22 cellular contexts compared by ENCODE assay signal in genomic region chr18:39199231-39199855, GRCh38.
A peak's percentile ranks its signal among the peaks of the same experiment; 100 is the strongest.
DNase-seq lines count a peak whose midpoint lies in the region; FAIRE-seq and TF ChIP-seq lines count a peak whose summit lies in the region.
"Had no signal": no experiment of that assay in that cellular context is flagged by ENCODE, and none has a peak within 500 bp of the region (broad histone marks: within the 10 kb centered on the region; RNA-seq: fewer than 3 reads in every experiment).

No MANE protein-coding gene starts in this region.

- no peak overlapping the region for H3K27ac Mint-ChIP-seq in osteocyte (ENCODE audit: unreplicated experiment)
- H3K27ac Mint-ChIP-seq: CD8-positive, alpha-beta memory T cell; H9; HFFc6; T-cell had no signal

- H3K27me3 Mint-ChIP-seq in osteocyte (ENCODE audit: unreplicated experiment) = no peaks in the 10 kb centered on the region
- H3K27me3 Mint-ChIP-seq: CD8-positive, alpha-beta memory T cell; T-cell had no signal

- FAIRE-seq in GM12891 (lab: Jason Lieb, UNC) = no peak
- FAIRE-seq: GM12892 had no signal

- no peaks in the 10 kb centered on the region for H3K36me3 Mint-ChIP-seq in osteocyte (ENCODE audit: unreplicated experiment)
- H3K36me3 Mint-ChIP-seq: CD8-positive, alpha-beta memory T cell; T-cell had no signal

- DNase-seq in NCI-H1105 treated with DMSO at 0.1 percent for 48 hours (lab: John Stamatoyannopoulos, UW) (peak; percentile 24), NCI-H1105 (lab: John Stamatoyannopoulos, UW) (no peak), RPMI7951 (ENCODE audit: low read depth) (peak; percentile 18), cerebellar cortex (ENCODE audit: low spot score) (peak; percentile 76), GM12891 (ENCODE audit: insufficient read length, low spot score) (no peak), kidney glomerular epithelial cell (lab: John Stamatoyannopoulos, UW) (no peak), osteocyte (ENCODE audit: extremely low spot score, unreplicated experiment) (no peak)
- DNase-seq: 8988T; AML-193; Calu3; CD8-positive, alpha-beta memory T cell; DMS79 treated with DMSO at 0.1 percent for 48 hours; GM23248; H9; HFFc6; KBM-7; NCI-H1092 treated with DMSO at 0.1 percent for 48 hours; NCI-H2029 treated with DMSO at 0.1 percent for 48 hours; NCI-H526 treated with DMSO at 0.1 percent for 48 hours; SJCRH30; T-cell had no signal

- no peak for TF ChIP-seq POLR2A in GM12891 (IDR thresholded peaks at IDR 0.05; ENCODE audit: low read depth, low read length)

- H3K9me3 Mint-ChIP-seq in osteocyte (ENCODE audit: unreplicated experiment) = peaks cover 15% of the 10 kb centered on the region
- H3K9me3 Mint-ChIP-seq: H9 had no signal

- H3K4me1 Mint-ChIP-seq in osteocyte (ENCODE audit: unreplicated experiment) = no peaks in the 10 kb centered on the region
- H3K4me1 Mint-ChIP-seq: CD8-positive, alpha-beta memory T cell; H9; T-cell had no signal

- no peak overlapping the region for H3K4me3 Mint-ChIP-seq in osteocyte (ENCODE audit: unreplicated experiment)
- H3K4me3 Mint-ChIP-seq: CD8-positive, alpha-beta memory T cell; H9; HFFc6; T-cell had no signal

- no peak for TF ChIP-seq CTCF in osteocyte (IDR thresholded peaks at IDR 0.05)

TF ChIP-seq in GM12891, 5 proteins besides CTCF, POLR2A, EP300 and RAD21:
- TF ChIP-seq POLR2AphosphoS5 (IDR thresholded peaks at IDR 0.05; ENCODE audit: low read depth, low read length) (no peak), TAF1 (IDR thresholded peaks at IDR 0.05; ENCODE audit: low read depth, low read length) (no peak), PAX5 (IDR thresholded peaks at IDR 0.05; ENCODE audit: insufficient read depth, low read length, severe bottlenecking) (no peak), SPI1 (IDR thresholded peaks at IDR 0.05; ENCODE audit: low read depth, low read length) (no peak), POU2F2 (IDR thresholded peaks at IDR 0.05; ENCODE audit: low read depth, low read length) (no peak)

Comparison
In these comparisons a context has a peak if more than half of its experiments do, and no peak if none do; other contexts are left out.
1. DNase-seq: peak in NCI-H1105 treated with DMSO at 0.1 percent for 48 hours (single experiment), RPMI7951 (single experiment) and cerebellar cortex (single experiment); none in NCI-H1105 (single experiment), GM12891 (single experiment), kidney glomerular epithelial cell (single experiment) and osteocyte (single experiment).